Comparison of ENCODE assay signal across 23 cellular contexts in the genomic region with DNA sequence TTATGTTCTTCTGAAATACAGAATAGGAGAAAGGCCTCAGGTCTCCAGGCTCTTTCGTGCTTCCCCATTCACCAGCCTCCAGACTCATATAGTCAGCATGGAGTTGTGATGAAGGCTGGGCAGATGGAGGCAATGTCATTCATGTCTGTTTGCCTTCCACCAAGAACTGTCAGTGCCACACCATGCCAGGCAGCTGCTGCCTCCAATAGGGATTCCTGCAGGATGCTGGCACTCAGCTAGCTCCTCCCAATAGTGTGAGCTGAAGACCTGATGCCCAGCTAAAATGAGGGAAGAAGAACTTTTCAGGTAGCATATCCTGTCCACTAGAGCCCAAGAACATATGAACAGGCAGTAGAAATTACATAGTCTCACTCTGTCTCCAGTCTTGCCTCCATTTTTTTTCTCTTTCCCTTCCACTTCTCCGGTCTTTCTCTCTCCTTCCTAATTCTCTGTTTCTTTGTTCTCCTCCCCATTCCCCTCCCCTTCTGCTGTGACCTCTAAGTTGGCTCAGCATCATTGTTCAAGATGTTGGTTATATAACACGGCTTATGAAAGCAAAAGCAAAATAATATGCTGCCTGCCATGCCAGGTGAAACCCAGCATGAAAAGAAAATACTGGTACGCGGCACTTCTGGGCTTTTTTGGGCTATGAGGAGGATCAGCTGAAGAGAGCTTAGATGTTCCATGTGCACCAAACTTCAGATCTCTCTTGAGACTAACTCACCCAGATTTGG. TPM values are rescaled to one million over a fixed set of nuclear protein-coding genes. Genes with fewer than 3 reads are reported as not detected.
"Had no signal": no experiment of that assay in that cellular context is flagged by ENCODE, and none has a peak within 500 bp of the region (broad histone marks: within the 10 kb centered on the region; RNA-seq: fewer than 3 reads in every experiment).

No MANE protein-coding gene starts in this region.

- H3K27me3 ChIP-seq: body of pancreas, right lobe of liver, upper lobe of left lung had no signal

- H3K4me3 Mint-ChIP-seq: activated CD4-positive, alpha-beta memory T cell treated with anti-CD3 and anti-CD28 coated beads, Interleukin-2, amount 10 ng/mL, durations not matched to agents 7 days and 5 days; activated naive CD4-positive, alpha-beta T cell treated with anti-CD3 and anti-CD28 coated beads for 36 hours; nephron progenitor cell; stimulated activated naive CD8-positive, alpha-beta T cell treated with anti-CD3 and anti-CD28 coated beads, Interleukin-15, amount 100 ng/mL, for 72 hours had no signal

- DNase-seq: activated CD4-positive, alpha-beta memory T cell treated with anti-CD3 and anti-CD28 coated beads, Interleukin-2, amount 10 ng/mL, durations not matched to agents 7 days and 5 days; activated CD4-positive, alpha-beta T cell treated with anti-CD3 and anti-CD28 coated beads for 48 hours; activated CD4-positive, CD25-positive, alpha-beta regulatory T cell; activated naive CD4-positive, alpha-beta T cell treated with anti-CD3 and anti-CD28 coated beads for 36 hours; activated T-cell treated with anti-CD3 and anti-CD28 coated beads, Interleukin-2, amount 50 U/mL, for 1 hour; body of pancreas; hippocampal formation; islet precursor cell; mammary epithelial cell; midbrain; nephron progenitor cell; right lobe of liver; stimulated activated CD4-positive, alpha-beta T cell treated with anti-CD3 and anti-CD28 coated beads, Interleukin-4, amount 100 ng/mL, for 1 hour; stimulated activated naive CD8-positive, alpha-beta T cell treated with anti-CD3 and anti-CD28 coated beads, Interleukin-15, amount 100 ng/mL, for 72 hours; T1000; upper lobe of left lung had no signal

- H3K4me3 ChIP-seq: body of pancreas, coronary artery, prostate gland, right lobe of liver, smooth muscle cell, upper lobe of left lung had no signal

- H3K36me3 ChIP-seq: prostate gland, right lobe of liver, upper lobe of left lung had no signal

- H3K27ac ChIP-seq: body of pancreas, coronary artery, prostate gland, right lobe of liver, upper lobe of left lung had no signal

- H3K27me3 Mint-ChIP-seq: stimulated activated naive CD8-positive, alpha-beta T cell treated with anti-CD3 and anti-CD28 coated beads, Interleukin-15, amount 100 ng/mL, for 72 hours had no signal

- H3K9me3 Mint-ChIP-seq: activated CD4-positive, alpha-beta memory T cell treated with anti-CD3 and anti-CD28 coated beads, Interleukin-2, amount 10 ng/mL, durations not matched to agents 7 days and 5 days; activated naive CD4-positive, alpha-beta T cell treated with anti-CD3 and anti-CD28 coated beads for 36 hours; nephron progenitor cell; stimulated activated naive CD8-positive, alpha-beta T cell treated with anti-CD3 and anti-CD28 coated beads, Interleukin-15, amount 100 ng/mL, for 72 hours had no signal

- H3K4me1 ChIP-seq: body of pancreas, prostate gland, right lobe of liver, upper lobe of left lung had no signal

- H3K4me1 Mint-ChIP-seq: activated CD4-positive, alpha-beta memory T cell treated with anti-CD3 and anti-CD28 coated beads, Interleukin-2, amount 10 ng/mL, durations not matched to agents 7 days and 5 days; nephron progenitor cell; stimulated activated naive CD8-positive, alpha-beta T cell treated with anti-CD3 and anti-CD28 coated beads, Interleukin-15, amount 100 ng/mL, for 72 hours had no signal

- H3K27ac Mint-ChIP-seq: activated CD4-positive, alpha-beta memory T cell treated with anti-CD3 and anti-CD28 coated beads, Interleukin-2, amount 10 ng/mL, durations not matched to agents 7 days and 5 days; activated naive CD4-positive, alpha-beta T cell treated with anti-CD3 and anti-CD28 coated beads for 36 hours; nephron progenitor cell; stimulated activated naive CD8-positive, alpha-beta T cell treated with anti-CD3 and anti-CD28 coated beads, Interleukin-15, amount 100 ng/mL, for 72 hours had no signal

- H3K4me2 ChIP-seq: smooth muscle cell had no signal

- ATAC-seq: body of pancreas; right lobe of liver; stimulated activated naive CD8-positive, alpha-beta T cell treated with anti-CD3 and anti-CD28 coated beads, Interleukin-15, amount 100 ng/mL, for 72 hours had no signal

- H3K9me3 ChIP-seq: body of pancreas, prostate gland, right lobe of liver, upper lobe of left lung had no signal

RNA-seq across cellular contexts. Expression of a gene that starts 26.2 kb away (rescaled TPM):
- total RNA-seq: activated CD4-positive, alpha-beta memory T cell treated with anti-CD3 and anti-CD28 coated beads, Interleukin-2, amount 10 ng/mL, durations not matched to agents 7 days and 5 days; activated naive CD4-positive, alpha-beta T cell treated with anti-CD3 and anti-CD28 coated beads for 36 hours; body of pancreas; mammary epithelial cell; myocyte; osteoblast; prostate gland; right lobe of liver; smooth muscle cell; T-helper 1 cell treated with Interleukin-12 subunit alpha and Interleukin-12 subunit beta and Interleukin-4 antibody, amounts not matched to agents 30 ng/mL and 1 ng/mL, for 36 hours; temporal lobe; upper lobe of left lung had no signal
- polyA plus RNA-seq: mammary epithelial cell, smooth muscle cell had no signal
